ENCODE assay signal across 1 cellular context in the genomic region with DNA sequence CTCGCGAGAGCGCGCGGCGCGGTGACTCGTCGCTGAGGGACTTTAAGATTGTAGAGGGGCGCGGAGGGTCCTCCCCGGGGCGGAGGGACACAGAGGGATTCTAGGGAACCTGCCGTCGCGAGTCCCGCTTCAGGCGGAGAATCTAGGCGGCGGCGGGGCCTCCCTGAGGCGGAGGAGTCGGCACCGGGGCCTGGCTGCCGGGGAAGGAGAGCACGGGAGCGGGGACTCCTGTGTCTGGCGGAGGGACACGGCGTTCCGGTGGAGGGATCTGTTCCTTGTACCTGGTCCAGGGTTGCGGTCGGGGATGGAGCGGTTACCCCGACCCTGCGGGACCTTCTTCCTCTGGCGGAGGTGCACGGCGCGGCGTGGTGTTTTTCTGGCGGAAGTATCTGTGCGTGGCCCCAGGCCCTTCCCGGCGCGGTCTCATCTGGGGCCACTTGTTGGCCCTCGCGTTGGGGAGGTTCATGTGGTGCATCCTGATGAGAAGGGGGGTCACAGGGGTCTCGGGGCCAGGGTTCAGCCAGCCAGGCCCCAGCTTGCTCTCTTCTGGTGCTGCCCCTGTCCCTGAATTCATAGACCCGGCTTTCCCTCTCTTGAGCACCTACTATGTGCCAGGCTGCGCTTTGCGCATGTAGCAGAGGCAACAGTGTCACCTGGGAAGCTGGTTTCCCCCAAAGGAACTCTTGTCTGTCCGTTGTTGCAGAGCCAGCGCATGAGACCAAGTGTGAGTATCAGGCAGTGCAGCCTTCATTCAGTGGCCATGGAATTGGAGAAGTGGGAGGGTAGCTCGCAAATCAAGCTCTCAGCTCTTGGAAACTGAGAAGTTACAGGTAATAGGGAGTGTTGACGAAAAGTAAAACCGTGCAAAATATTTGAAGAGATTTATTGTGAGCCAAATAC.
A peak's percentile ranks its signal among the peaks of the same experiment; 100 is the strongest.
TF ChIP-seq lines count a peak whose summit lies in the region.

No MANE protein-coding gene starts in this region.

TF ChIP-seq in HepG2, 621 proteins besides CTCF, POLR2A, EP300 and RAD21 (continued from another document and continues in another):
- TF ChIP-seq, protein P1, sequence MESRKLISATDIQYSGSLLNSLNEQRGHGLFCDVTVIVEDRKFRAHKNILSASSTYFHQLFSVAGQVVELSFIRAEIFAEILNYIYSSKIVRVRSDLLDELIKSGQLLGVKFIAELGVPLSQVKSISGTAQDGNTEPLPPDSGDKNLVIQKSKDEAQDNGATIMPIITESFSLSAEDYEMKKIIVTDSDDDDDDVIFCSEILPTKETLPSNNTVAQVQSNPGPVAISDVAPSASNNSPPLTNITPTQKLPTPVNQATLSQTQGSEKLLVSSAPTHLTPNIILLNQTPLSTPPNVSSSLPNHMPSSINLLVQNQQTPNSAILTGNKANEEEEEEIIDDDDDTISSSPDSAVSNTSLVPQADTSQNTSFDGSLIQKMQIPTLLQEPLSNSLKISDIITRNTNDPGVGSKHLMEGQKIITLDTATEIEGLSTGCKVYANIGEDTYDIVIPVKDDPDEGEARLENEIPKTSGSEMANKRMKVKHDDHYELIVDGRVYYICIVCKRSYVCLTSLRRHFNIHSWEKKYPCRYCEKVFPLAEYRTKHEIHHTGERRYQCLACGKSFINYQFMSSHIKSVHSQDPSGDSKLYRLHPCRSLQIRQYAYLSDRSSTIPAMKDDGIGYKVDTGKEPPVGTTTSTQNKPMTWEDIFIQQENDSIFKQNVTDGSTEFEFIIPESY (CRISPR knock-in tag; IDR thresholded peaks at IDR 0.05) = peak; percentile 32; the same call in 1 of the 2 replicates
- TF ChIP-seq, protein P2, sequence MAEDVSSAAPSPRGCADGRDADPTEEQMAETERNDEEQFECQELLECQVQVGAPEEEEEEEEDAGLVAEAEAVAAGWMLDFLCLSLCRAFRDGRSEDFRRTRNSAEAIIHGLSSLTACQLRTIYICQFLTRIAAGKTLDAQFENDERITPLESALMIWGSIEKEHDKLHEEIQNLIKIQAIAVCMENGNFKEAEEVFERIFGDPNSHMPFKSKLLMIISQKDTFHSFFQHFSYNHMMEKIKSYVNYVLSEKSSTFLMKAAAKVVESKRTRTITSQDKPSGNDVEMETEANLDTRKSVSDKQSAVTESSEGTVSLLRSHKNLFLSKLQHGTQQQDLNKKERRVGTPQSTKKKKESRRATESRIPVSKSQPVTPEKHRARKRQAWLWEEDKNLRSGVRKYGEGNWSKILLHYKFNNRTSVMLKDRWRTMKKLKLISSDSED (CRISPR knock-in tag; IDR thresholded peaks at IDR 0.05) = no peak
- peak; percentile 96 for TF ChIP-seq TARDBP (CRISPR knock-in tag; IDR thresholded peaks at IDR 0.05)
- 0 out of 2 replicates have a peak, but pooled peaks have one; percentile 51 for TF ChIP-seq FLYWCH1 (CRISPR knock-in tag; IDR thresholded peaks at IDR 0.05)
- TF ChIP-seq ZNF496 (CRISPR knock-in tag; IDR thresholded peaks at IDR 0.05; ENCODE audit: insufficient replicate concordance) = no peak
- TF ChIP-seq SAP130 (CRISPR knock-in tag; IDR thresholded peaks at IDR 0.05; ENCODE audit: low read depth) = peak; percentile 85
- TF ChIP-seq, protein P3, sequence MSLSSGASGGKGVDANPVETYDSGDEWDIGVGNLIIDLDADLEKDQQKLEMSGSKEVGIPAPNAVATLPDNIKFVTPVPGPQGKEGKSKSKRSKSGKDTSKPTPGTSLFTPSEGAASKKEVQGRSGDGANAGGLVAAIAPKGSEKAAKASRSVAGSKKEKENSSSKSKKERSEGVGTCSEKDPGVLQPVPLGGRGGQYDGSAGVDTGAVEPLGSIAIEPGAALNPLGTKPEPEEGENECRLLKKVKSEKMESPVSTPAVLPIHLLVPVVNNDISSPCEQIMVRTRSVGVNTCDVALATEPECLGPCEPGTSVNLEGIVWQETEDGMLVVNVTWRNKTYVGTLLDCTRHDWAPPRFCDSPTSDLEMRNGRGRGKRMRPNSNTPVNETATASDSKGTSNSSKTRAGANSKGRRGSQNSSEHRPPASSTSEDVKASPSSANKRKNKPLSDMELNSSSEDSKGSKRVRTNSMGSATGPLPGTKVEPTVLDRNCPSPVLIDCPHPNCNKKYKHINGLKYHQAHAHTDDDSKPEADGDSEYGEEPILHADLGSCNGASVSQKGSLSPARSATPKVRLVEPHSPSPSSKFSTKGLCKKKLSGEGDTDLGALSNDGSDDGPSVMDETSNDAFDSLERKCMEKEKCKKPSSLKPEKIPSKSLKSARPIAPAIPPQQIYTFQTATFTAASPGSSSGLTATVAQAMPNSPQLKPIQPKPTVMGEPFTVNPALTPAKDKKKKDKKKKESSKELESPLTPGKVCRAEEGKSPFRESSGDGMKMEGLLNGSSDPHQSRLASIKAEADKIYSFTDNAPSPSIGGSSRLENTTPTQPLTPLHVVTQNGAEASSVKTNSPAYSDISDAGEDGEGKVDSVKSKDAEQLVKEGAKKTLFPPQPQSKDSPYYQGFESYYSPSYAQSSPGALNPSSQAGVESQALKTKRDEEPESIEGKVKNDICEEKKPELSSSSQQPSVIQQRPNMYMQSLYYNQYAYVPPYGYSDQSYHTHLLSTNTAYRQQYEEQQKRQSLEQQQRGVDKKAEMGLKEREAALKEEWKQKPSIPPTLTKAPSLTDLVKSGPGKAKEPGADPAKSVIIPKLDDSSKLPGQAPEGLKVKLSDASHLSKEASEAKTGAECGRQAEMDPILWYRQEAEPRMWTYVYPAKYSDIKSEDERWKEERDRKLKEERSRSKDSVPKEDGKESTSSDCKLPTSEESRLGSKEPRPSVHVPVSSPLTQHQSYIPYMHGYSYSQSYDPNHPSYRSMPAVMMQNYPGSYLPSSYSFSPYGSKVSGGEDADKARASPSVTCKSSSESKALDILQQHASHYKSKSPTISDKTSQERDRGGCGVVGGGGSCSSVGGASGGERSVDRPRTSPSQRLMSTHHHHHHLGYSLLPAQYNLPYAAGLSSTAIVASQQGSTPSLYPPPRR (CRISPR knock-in tag; IDR thresholded peaks at IDR 0.05; ENCODE audit: borderline replicate concordance) = peak; percentile 71; the same call in 1 of the 2 replicates
- peak; percentile 70; the same call in 1 of the 2 replicates for TF ChIP-seq ZSCAN30 (CRISPR knock-in tag; IDR thresholded peaks at IDR 0.05)
- 0 out of 2 replicates have a peak, but pooled peaks have one; percentile 72 for TF ChIP-seq RCOR2 (CRISPR knock-in tag; IDR thresholded peaks at IDR 0.05)
- peak; percentile 73; the same call in 1 of the 2 replicates for TF ChIP-seq JUN (CRISPR knock-in tag; IDR thresholded peaks at IDR 0.05)
- peak; percentile 92 for TF ChIP-seq SMAD9 (CRISPR knock-in tag; IDR thresholded peaks at IDR 0.05)
- TF ChIP-seq ZC3H13 (CRISPR knock-in tag; IDR thresholded peaks at IDR 0.05) = peak; percentile 98
- TF ChIP-seq, protein P4, sequence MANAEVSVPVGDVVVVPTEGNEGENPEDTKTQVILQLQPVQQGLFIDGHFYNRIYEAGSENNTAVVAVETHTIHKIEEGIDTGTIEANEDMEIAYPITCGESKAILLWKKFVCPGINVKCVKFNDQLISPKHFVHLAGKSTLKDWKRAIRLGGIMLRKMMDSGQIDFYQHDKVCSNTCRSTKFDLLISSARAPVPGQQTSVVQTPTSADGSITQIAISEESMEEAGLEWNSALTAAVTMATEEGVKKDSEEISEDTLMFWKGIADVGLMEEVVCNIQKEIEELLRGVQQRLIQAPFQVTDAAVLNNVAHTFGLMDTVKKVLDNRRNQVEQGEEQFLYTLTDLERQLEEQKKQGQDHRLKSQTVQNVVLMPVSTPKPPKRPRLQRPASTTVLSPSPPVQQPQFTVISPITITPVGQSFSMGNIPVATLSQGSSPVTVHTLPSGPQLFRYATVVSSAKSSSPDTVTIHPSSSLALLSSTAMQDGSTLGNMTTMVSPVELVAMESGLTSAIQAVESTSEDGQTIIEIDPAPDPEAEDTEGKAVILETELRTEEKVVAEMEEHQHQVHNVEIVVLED (CRISPR knock-in tag; IDR thresholded peaks at IDR 0.05; ENCODE audit: borderline replicate concordance) = peak; percentile 96
- TF ChIP-seq HNF4A (CRISPR knock-in tag; IDR thresholded peaks at IDR 0.05) = peak; percentile 83
- TF ChIP-seq ZBTB8A (CRISPR knock-in tag; IDR thresholded peaks at IDR 0.05; ENCODE audit: borderline replicate concordance, low read depth) = peak; percentile 61; the same call in 1 of the 2 replicates
- TF ChIP-seq, protein P5, sequence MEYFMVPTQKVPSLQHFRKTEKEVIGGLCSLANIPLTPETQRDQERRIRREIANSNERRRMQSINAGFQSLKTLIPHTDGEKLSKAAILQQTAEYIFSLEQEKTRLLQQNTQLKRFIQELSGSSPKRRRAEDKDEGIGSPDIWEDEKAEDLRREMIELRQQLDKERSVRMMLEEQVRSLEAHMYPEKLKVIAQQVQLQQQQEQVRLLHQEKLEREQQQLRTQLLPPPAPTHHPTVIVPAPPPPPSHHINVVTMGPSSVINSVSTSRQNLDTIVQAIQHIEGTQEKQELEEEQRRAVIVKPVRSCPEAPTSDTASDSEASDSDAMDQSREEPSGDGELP (IDR thresholded peaks at IDR 0.05; ENCODE audit: borderline replicate concordance, low read depth) = peak; percentile 76; the same call in 1 of the 2 replicates
- peak; percentile 75 for TF ChIP-seq BCL6 (CRISPR knock-in tag; IDR thresholded peaks at IDR 0.05)
- TF ChIP-seq, protein P6, sequence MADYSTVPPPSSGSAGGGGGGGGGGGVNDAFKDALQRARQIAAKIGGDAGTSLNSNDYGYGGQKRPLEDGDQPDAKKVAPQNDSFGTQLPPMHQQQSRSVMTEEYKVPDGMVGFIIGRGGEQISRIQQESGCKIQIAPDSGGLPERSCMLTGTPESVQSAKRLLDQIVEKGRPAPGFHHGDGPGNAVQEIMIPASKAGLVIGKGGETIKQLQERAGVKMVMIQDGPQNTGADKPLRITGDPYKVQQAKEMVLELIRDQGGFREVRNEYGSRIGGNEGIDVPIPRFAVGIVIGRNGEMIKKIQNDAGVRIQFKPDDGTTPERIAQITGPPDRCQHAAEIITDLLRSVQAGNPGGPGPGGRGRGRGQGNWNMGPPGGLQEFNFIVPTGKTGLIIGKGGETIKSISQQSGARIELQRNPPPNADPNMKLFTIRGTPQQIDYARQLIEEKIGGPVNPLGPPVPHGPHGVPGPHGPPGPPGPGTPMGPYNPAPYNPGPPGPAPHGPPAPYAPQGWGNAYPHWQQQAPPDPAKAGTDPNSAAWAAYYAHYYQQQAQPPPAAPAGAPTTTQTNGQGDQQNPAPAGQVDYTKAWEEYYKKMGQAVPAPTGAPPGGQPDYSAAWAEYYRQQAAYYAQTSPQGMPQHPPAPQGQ (CRISPR knock-in tag; IDR thresholded peaks at IDR 0.05; ENCODE audit: borderline replicate concordance) = no peak; the same call in 1 of the 2 replicates
- peak; percentile 80; the same call in 1 of the 2 replicates for TF ChIP-seq KLF9 (CRISPR knock-in tag; IDR thresholded peaks at IDR 0.05; ENCODE audit: low read depth)
- peak; percentile 99 for TF ChIP-seq PHF21A (CRISPR knock-in tag; IDR thresholded peaks at IDR 0.05)
- no peak for TF ChIP-seq ZFP62 (CRISPR knock-in tag; IDR thresholded peaks at IDR 0.05)
- TF ChIP-seq MAFF (IDR thresholded peaks at IDR 0.05; ENCODE audit: low read depth, low read length) = no peak
- TF ChIP-seq GATAD1 (CRISPR knock-in tag; IDR thresholded peaks at IDR 0.05) = peak; percentile 73
- TF ChIP-seq, protein P7, sequence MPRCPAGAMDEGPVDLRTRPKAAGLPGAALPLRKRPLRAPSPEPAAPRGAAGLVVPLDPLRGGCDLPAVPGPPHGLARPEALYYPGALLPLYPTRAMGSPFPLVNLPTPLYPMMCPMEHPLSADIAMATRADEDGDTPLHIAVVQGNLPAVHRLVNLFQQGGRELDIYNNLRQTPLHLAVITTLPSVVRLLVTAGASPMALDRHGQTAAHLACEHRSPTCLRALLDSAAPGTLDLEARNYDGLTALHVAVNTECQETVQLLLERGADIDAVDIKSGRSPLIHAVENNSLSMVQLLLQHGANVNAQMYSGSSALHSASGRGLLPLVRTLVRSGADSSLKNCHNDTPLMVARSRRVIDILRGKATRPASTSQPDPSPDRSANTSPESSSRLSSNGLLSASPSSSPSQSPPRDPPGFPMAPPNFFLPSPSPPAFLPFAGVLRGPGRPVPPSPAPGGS (CRISPR knock-in tag; IDR thresholded peaks at IDR 0.05) = peak; percentile 46; the same call in 1 of the 2 replicates
- TF ChIP-seq, protein P8, sequence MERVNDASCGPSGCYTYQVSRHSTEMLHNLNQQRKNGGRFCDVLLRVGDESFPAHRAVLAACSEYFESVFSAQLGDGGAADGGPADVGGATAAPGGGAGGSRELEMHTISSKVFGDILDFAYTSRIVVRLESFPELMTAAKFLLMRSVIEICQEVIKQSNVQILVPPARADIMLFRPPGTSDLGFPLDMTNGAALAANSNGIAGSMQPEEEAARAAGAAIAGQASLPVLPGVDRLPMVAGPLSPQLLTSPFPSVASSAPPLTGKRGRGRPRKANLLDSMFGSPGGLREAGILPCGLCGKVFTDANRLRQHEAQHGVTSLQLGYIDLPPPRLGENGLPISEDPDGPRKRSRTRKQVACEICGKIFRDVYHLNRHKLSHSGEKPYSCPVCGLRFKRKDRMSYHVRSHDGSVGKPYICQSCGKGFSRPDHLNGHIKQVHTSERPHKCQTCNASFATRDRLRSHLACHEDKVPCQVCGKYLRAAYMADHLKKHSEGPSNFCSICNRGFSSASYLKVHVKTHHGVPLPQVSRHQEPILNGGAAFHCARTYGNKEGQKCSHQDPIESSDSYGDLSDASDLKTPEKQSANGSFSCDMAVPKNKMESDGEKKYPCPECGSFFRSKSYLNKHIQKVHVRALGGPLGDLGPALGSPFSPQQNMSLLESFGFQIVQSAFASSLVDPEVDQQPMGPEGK (CRISPR knock-in tag; IDR thresholded peaks at IDR 0.05) = peak; percentile 83
- TF ChIP-seq IRX3 (CRISPR knock-in tag; IDR thresholded peaks at IDR 0.05; ENCODE audit: borderline replicate concordance, low read depth) = peak; percentile 87
- peak; percentile 86 for TF ChIP-seq TEAD2 (CRISPR knock-in tag; IDR thresholded peaks at IDR 0.05)
- TF ChIP-seq ZNF282 (IDR thresholded peaks at IDR 0.05; ENCODE audit: partially characterized antibody) = no peak
- TF ChIP-seq TBX2 (CRISPR knock-in tag; IDR thresholded peaks at IDR 0.05; ENCODE audit: borderline replicate concordance) = peak; percentile 80
- TF ChIP-seq LCORL (IDR thresholded peaks at IDR 0.05) = 0 out of 2 replicates have a peak, but pooled peaks have one; percentile 25
- TF ChIP-seq LCORL (CRISPR knock-in tag; IDR thresholded peaks at IDR 0.05) = peak; percentile 90
- peak; percentile 87 for TF ChIP-seq ZNF768 (CRISPR knock-in tag; IDR thresholded peaks at IDR 0.05)
- no peak; the same call in 1 of the 2 replicates for TF ChIP-seq TOE1 (CRISPR knock-in tag; IDR thresholded peaks at IDR 0.05)
- no peak; the same call in 1 of the 2 replicates for TF ChIP-seq SP5 (CRISPR knock-in tag; IDR thresholded peaks at IDR 0.05; ENCODE audit: borderline replicate concordance, low read depth)
- no peak for TF ChIP-seq ZNF207 (IDR thresholded peaks at IDR 0.05; ENCODE audit: borderline replicate concordance)
- TF ChIP-seq RELA (CRISPR knock-in tag; IDR thresholded peaks at IDR 0.05) = 0 out of 2 replicates have a peak, but pooled peaks have one; percentile 78
- TF ChIP-seq GABPB1 (CRISPR knock-in tag; IDR thresholded peaks at IDR 0.05) = peak; percentile 92
- TF ChIP-seq, protein P9, sequence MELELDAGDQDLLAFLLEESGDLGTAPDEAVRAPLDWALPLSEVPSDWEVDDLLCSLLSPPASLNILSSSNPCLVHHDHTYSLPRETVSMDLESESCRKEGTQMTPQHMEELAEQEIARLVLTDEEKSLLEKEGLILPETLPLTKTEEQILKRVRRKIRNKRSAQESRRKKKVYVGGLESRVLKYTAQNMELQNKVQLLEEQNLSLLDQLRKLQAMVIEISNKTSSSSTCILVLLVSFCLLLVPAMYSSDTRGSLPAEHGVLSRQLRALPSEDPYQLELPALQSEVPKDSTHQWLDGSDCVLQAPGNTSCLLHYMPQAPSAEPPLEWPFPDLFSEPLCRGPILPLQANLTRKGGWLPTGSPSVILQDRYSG (CRISPR knock-in tag; IDR thresholded peaks at IDR 0.05) = peak; percentile 79; the same call in 1 of the 2 replicates
- TF ChIP-seq JUND (CRISPR knock-in tag; IDR thresholded peaks at IDR 0.05) = peak; percentile 66; the same call in 1 of the 2 replicates
- peak; percentile 76; the same call in 1 of the 2 replicates for TF ChIP-seq ZNF598 (CRISPR knock-in tag; IDR thresholded peaks at IDR 0.05; ENCODE audit: borderline replicate concordance)
